ENCODE assay signal across 20 cellular contexts in the genomic region with DNA sequence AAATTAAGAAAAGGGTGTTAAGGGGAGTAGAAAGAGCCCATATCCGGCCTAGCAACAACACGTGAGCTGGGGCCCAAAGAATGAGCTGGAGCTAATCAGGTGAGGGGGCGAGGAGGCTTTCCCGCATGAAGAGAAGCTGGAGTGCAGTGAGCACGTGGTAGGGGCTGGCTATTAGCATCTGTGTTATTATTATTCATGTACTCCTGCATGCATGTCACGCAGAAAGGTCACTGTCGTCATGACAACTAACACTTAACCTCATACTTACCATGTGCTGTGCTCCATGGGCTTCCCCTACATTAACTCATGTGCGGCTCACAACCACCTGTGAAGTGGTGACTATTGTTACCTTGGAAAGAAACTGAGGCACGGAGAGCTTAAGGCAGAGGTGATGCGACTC.
"Had no signal": no experiment of that assay in that cellular context is flagged by ENCODE, and none has a peak within 500 bp of the region (broad histone marks: within the 10 kb centered on the region; RNA-seq: fewer than 3 reads in every experiment).

No MANE protein-coding gene starts in this region.

- H3K4me1 Mint-ChIP-seq: stimulated activated effector memory CD8-positive, alpha-beta T cell treated with anti-CD3 and anti-CD28 coated beads, Interleukin-12 subunit alpha, Interleukin-12 subunit beta, amount 100 ng/mL, for 72 hours had no signal

- H3K36me3 ChIP-seq: ascending aorta, left lung, pancreas, sigmoid colon, thoracic aorta had no signal

- H3K36me3 Mint-ChIP-seq: stimulated activated effector memory CD8-positive, alpha-beta T cell treated with anti-CD3 and anti-CD28 coated beads, Interleukin-12 subunit alpha, Interleukin-12 subunit beta, amount 100 ng/mL, for 72 hours had no signal

- H3K9me3 Mint-ChIP-seq: stimulated activated effector memory CD8-positive, alpha-beta T cell treated with anti-CD3 and anti-CD28 coated beads, Interleukin-12 subunit alpha, Interleukin-12 subunit beta, amount 100 ng/mL, for 72 hours had no signal

- ATAC-seq: activated T-cell treated with anti-CD3 and anti-CD28 coated beads, Interleukin-2, amount 50 U/mL, for 72 hours; left lung; pancreas; stimulated activated effector memory CD8-positive, alpha-beta T cell treated with anti-CD3 and anti-CD28 coated beads, Interleukin-12 subunit alpha, Interleukin-12 subunit beta, amount 100 ng/mL, for 72 hours had no signal

- H3K27me3 ChIP-seq: ascending aorta, left lung, pancreas, sigmoid colon had no signal

- DNase-seq: activated CD4-positive, alpha-beta T cell treated with anti-CD3 and anti-CD28 coated beads, Interleukin-2, amount 50 U/mL, for 1 hour; activated CD4-positive, CD25-positive, alpha-beta regulatory T cell treated with anti-CD3 and anti-CD28 coated beads, Interleukin-2, amount 50 U/mL, for 72 hours; activated effector memory CD4-positive, alpha-beta T cell treated with anti-CD3 and anti-CD28 coated beads, Interleukin-2, amount 50 U/mL, for 16 hours; activated naive CD4-positive, alpha-beta T cell treated with anti-CD3 and anti-CD28 coated beads, Interleukin-2, amount 50 U/mL, for 16 hours; activated T-cell treated with anti-CD3 and anti-CD28 coated beads, Interleukin-2, amount 50 U/mL, for 72 hours; erythroblast; foreskin melanocyte; head of caudate nucleus; kidney; left lung; mammary epithelial cell; pancreas; sigmoid colon; stimulated activated CD4-positive, alpha-beta T cell treated with anti-CD3 and anti-CD28 coated beads, Interleukin-4, amount 100 ng/mL, for 24 hours; T-helper 2 cell had no signal

- H3K4me3 Mint-ChIP-seq: activated T-cell treated with anti-CD3 and anti-CD28 coated beads, Interleukin-2, amount 50 U/mL, for 72 hours; stimulated activated effector memory CD8-positive, alpha-beta T cell treated with anti-CD3 and anti-CD28 coated beads, Interleukin-12 subunit alpha, Interleukin-12 subunit beta, amount 100 ng/mL, for 72 hours had no signal

- H3K9me3 ChIP-seq: ascending aorta, left lung, pancreas, sigmoid colon, thoracic aorta had no signal

- H3K27ac Mint-ChIP-seq: activated T-cell treated with anti-CD3 and anti-CD28 coated beads, Interleukin-2, amount 50 U/mL, for 72 hours; stimulated activated effector memory CD8-positive, alpha-beta T cell treated with anti-CD3 and anti-CD28 coated beads, Interleukin-12 subunit alpha, Interleukin-12 subunit beta, amount 100 ng/mL, for 72 hours had no signal

- H3K4me1 ChIP-seq: ascending aorta, left lung, sigmoid colon had no signal

- H3K4me3 ChIP-seq: ascending aorta, coronary artery, left lung, pancreas, sigmoid colon, thoracic aorta had no signal

- H3K27ac ChIP-seq: ascending aorta, coronary artery, left lung, pancreas, sigmoid colon, thoracic aorta, VCaP had no signal
